Comparison of ENCODE assay signal across 27 cellular contexts in genomic region chr17:2016494-2016893, GRCh38. TPM values are rescaled to one million over a fixed set of nuclear protein-coding genes. Genes with fewer than 3 reads are reported as not detected.
"Had no signal": no experiment of that assay in that cellular context is flagged by ENCODE, and none has a peak within 500 bp of the region (broad histone marks: within the 10 kb centered on the region; RNA-seq: fewer than 3 reads in every experiment).

No MANE protein-coding gene starts in this region.

- H3K4me3 Mint-ChIP-seq: memory B cell; mesothelial cell of epicardium; natural killer cell treated with Interleukin-12 subunit alpha and Interleukin-12 subunit beta and Interleukin-15 and Interleukin-18, amount 100 ng/mL, for 72 hours; neural crest cell had no signal

- H3K9me3 Mint-ChIP-seq: natural killer cell treated with Interleukin-12 subunit alpha and Interleukin-12 subunit beta and Interleukin-15 and Interleukin-18, amount 100 ng/mL, for 72 hours; neural crest cell had no signal

- H3K4me3 ChIP-seq: colonic mucosa, esophagus squamous epithelium, lung, mucosa of descending colon, right atrium auricular region, smooth muscle cell, stomach, thyroid gland had no signal

- DNase-seq: colonic mucosa; dermis blood vessel endothelial cell; effector memory CD4-positive, alpha-beta T cell; esophagus squamous epithelium; head of caudate nucleus; kidney; mucosa of descending colon; naive B cell; stimulated activated CD4-positive, alpha-beta T cell treated with anti-CD3 and anti-CD28 coated beads, Interleukin-12 subunit alpha, Interleukin-12 subunit beta, amount 100 ng/mL, for 4 hours; stimulated activated CD4-positive, alpha-beta T cell treated with anti-CD3 and anti-CD28 coated beads, Interleukin-1b, Interleukin-23, amount 100 ng/mL, for 48 hours; stimulated activated CD4-positive, alpha-beta T cell treated with anti-CD3 and anti-CD28 coated beads, Interleukin-4, amount 100 ng/mL, for 1 hour; stimulated activated CD8-positive, alpha-beta memory T cell treated with anti-CD3 and anti-CD28 coated beads, Interleukin-4, amount 100 ng/mL, for 48 hours; stimulated activated naive CD4-positive, alpha-beta T cell; stomach; thyroid gland; trophoblast cell had no signal

- H3K4me1 ChIP-seq: colonic mucosa had no signal

- H3K27me3 ChIP-seq: colonic mucosa, right atrium auricular region, thyroid gland had no signal

- H3K36me3 ChIP-seq: colonic mucosa, esophagus squamous epithelium, right atrium auricular region, stomach, thyroid gland had no signal

- H3K9me3 ChIP-seq: colonic mucosa, esophagus squamous epithelium, mucosa of descending colon, right atrium auricular region, stomach, thyroid gland had no signal

- H3K27ac ChIP-seq: colonic mucosa, esophagus squamous epithelium, parathyroid adenoma, right atrium auricular region, stomach, thyroid gland had no signal

- H3K27ac Mint-ChIP-seq: memory B cell; mesothelial cell of epicardium; natural killer cell treated with Interleukin-12 subunit alpha and Interleukin-12 subunit beta and Interleukin-15 and Interleukin-18, amount 100 ng/mL, for 72 hours; progenitor cell of endocrine pancreas had no signal

- H3K36me3 Mint-ChIP-seq: memory B cell; mesothelial cell of epicardium; natural killer cell treated with Interleukin-12 subunit alpha and Interleukin-12 subunit beta and Interleukin-15 and Interleukin-18, amount 100 ng/mL, for 72 hours had no signal

RNA-seq across cellular contexts. Expression of gene RTN4RL1, which starts 8.6 kb away (rescaled TPM):
- total RNA-seq: endothelial cell of umbilical vein; epithelial cell of proximal tubule; natural killer cell treated with Interleukin-12 subunit alpha and Interleukin-12 subunit beta and Interleukin-15 and Interleukin-18, amount 100 ng/mL, for 72 hours; smooth muscle cell had no signal
- polyA plus RNA-seq: smooth muscle cell had no signal
